ENCODE assay signal across 15 cellular contexts in genomic region chr22:30279389-30279788, GRCh38. TPM values are rescaled to one million over a fixed set of nuclear protein-coding genes. Genes with fewer than 3 reads are reported as not detected.
DNase-seq lines count a peak whose midpoint lies in the region; ATAC-seq, FAIRE-seq and TF ChIP-seq lines count a peak whose summit lies in the region.
"Had no signal": no experiment of that assay in that cellular context is flagged by ENCODE, and none has a peak within 500 bp of the region (broad histone marks: within the 10 kb centered on the region; RNA-seq: fewer than 3 reads in every experiment).

No MANE protein-coding gene starts in this region.

- ATAC-seq in left cardiac atrium (peak; percentile 43 to 64), HG03025 (IDR thresholded peaks at IDR 0.05; ENCODE audit: low FRiP score, unreplicated experiment) (no peak)
- no peak for ATAC-seq in naive thymus-derived CD8-positive, alpha-beta T cell
- ATAC-seq: activated CD8-positive, alpha-beta memory T cell treated with anti-CD3 and anti-CD28 coated beads, Interleukin-2, amount 10 ng/mL, durations not matched to agents 7 days and 5 days; activated naive CD8-positive, alpha-beta T cell treated with anti-CD3 and anti-CD28 coated beads, Interleukin-2, amount 50 U/mL, for 24 hours had no signal

- intact Hi-C loops in left cardiac atrium (cut with DNase I), result no loop called here

- no peaks in the 10 kb centered on the region for H3K9me3 Mint-ChIP-seq in T-helper 2 cell treated with Interferon-gamma antibody and Interleukin-4, amounts not matched to agents 5 μg/mL and 100 μg/mL, for 36 hours
- no peaks in the 10 kb centered on the region for H3K9me3 Mint-ChIP-seq in naive thymus-derived CD8-positive, alpha-beta T cell
- H3K9me3 Mint-ChIP-seq: activated naive CD8-positive, alpha-beta T cell treated with anti-CD3 and anti-CD28 coated beads, Interleukin-2, amount 50 U/mL, for 24 hours; immature natural killer cell had no signal

- H3K27me3 ChIP-seq in skeletal muscle satellite cell (ENCODE audit: control insufficient read depth, insufficient read depth, low read length), result no peaks in the 10 kb centered on the region

- no peak for TF ChIP-seq POLR2A in GM12892 (IDR thresholded peaks at IDR 0.05; ENCODE audit: low read depth, low read length)

- peak overlapping the region; percentile 36 for H3K4me3 ChIP-seq in skeletal muscle satellite cell (ENCODE audit: low read length)
- H3K4me3 ChIP-seq: PC-9, skin epidermis had no signal

- peak overlapping the region; percentile 49 for H3K27ac Mint-ChIP-seq in T-helper 2 cell treated with Interferon-gamma antibody and Interleukin-4, amounts not matched to agents 5 μg/mL and 100 μg/mL, for 36 hours
- peak overlapping the region in 1 of 10 donors; percentile 10 for H3K27ac Mint-ChIP-seq in naive thymus-derived CD8-positive, alpha-beta T cell
- H3K27ac Mint-ChIP-seq: activated CD8-positive, alpha-beta memory T cell treated with anti-CD3 and anti-CD28 coated beads, Interleukin-2, amount 10 ng/mL, durations not matched to agents 7 days and 5 days; activated naive CD8-positive, alpha-beta T cell treated with anti-CD3 and anti-CD28 coated beads, Interleukin-2, amount 50 U/mL, for 24 hours; immature natural killer cell had no signal

- peak overlapping the region; percentile 34 for H3K4me3 Mint-ChIP-seq in T-helper 2 cell treated with Interferon-gamma antibody and Interleukin-4, amounts not matched to agents 5 μg/mL and 100 μg/mL, for 36 hours
- H3K4me3 Mint-ChIP-seq in naive thymus-derived CD8-positive, alpha-beta T cell, result peak overlapping the region in 1 of 10 donors; percentile 36
- H3K4me3 Mint-ChIP-seq: activated CD8-positive, alpha-beta memory T cell treated with anti-CD3 and anti-CD28 coated beads, Interleukin-2, amount 10 ng/mL, durations not matched to agents 7 days and 5 days; activated naive CD8-positive, alpha-beta T cell treated with anti-CD3 and anti-CD28 coated beads, Interleukin-2, amount 50 U/mL, for 24 hours; immature natural killer cell had no signal

- POLR2A ChIA-PET in naive thymus-derived CD8-positive, alpha-beta T cell (lab: Charles Lee), result no interaction called here

- peaks cover 40% of the 10 kb centered on the region for H3K4me1 ChIP-seq in skeletal muscle satellite cell (ENCODE audit: control insufficient read depth, insufficient read depth, low read length)

- peaks cover 57% of the 10 kb centered on the region for H3K4me1 Mint-ChIP-seq in T-helper 2 cell treated with Interferon-gamma antibody and Interleukin-4, amounts not matched to agents 5 μg/mL and 100 μg/mL, for 36 hours (ENCODE audit: low read depth)
- H3K4me1 Mint-ChIP-seq in naive thymus-derived CD8-positive, alpha-beta T cell, result peaks cover 24 to 55% (median 50%) of the 10 kb centered on the region in 4 donors

- peaks cover 42% of the 10 kb centered on the region for H3K36me3 Mint-ChIP-seq in T-helper 2 cell treated with Interferon-gamma antibody and Interleukin-4, amounts not matched to agents 5 μg/mL and 100 μg/mL, for 36 hours (ENCODE audit: low read depth)
- H3K36me3 Mint-ChIP-seq in naive thymus-derived CD8-positive, alpha-beta T cell, result peaks cover 0 to 3% (median 0%) of the 10 kb centered on the region in 3 donors
- H3K36me3 Mint-ChIP-seq: immature natural killer cell had no signal

- no peak for FAIRE-seq in GM12892 (lab: Jason Lieb, UNC)

- no peaks in the 10 kb centered on the region for H3K36me3 ChIP-seq in skeletal muscle satellite cell (ENCODE audit: insufficient read depth, low read length)

- peak overlapping the region; percentile 3 for H3K9ac ChIP-seq in skeletal muscle satellite cell (ENCODE audit: low read depth, low read length)

- peak overlapping the region; percentile 66 for H3K4me2 ChIP-seq in skeletal muscle satellite cell (ENCODE audit: low read length)
- H3K4me2 ChIP-seq: PC-9 had no signal

- H3K27me3 Mint-ChIP-seq in T-helper 2 cell treated with Interferon-gamma antibody and Interleukin-4, amounts not matched to agents 5 μg/mL and 100 μg/mL, for 36 hours (ENCODE audit: low read depth), result no peaks in the 10 kb centered on the region
- peaks cover 0 to 2% (median 0%) of the 10 kb centered on the region in 5 donors for H3K27me3 Mint-ChIP-seq in naive thymus-derived CD8-positive, alpha-beta T cell
- H3K27me3 Mint-ChIP-seq: activated CD8-positive, alpha-beta memory T cell treated with anti-CD3 and anti-CD28 coated beads, Interleukin-2, amount 10 ng/mL, durations not matched to agents 7 days and 5 days; activated naive CD8-positive, alpha-beta T cell treated with anti-CD3 and anti-CD28 coated beads, Interleukin-2, amount 50 U/mL, for 24 hours had no signal

- H3K9me3 ChIP-seq in skeletal muscle satellite cell (replicated peaks; ENCODE audit: low read length), result no peaks in the 10 kb centered on the region

- DNase-seq in T-helper 2 cell treated with Interferon-gamma antibody and Interleukin-4, amounts not matched to agents 5 μg/mL and 100 μg/mL, for 36 hours (ENCODE audit: low spot score), result no peak
- DNase-seq in T-helper 2 cell (no peak), NOMO-1 treated with dmso at 0.1 percent for 144 hours (lab: John Stamatoyannopoulos, UW; ENCODE audit: unreplicated experiment) (peak; percentile 55), left cardiac atrium (peak; percentile 57), GM12892 (ENCODE audit: insufficient read length) (no peak)
- no peak for DNase-seq in naive thymus-derived CD8-positive, alpha-beta T cell
- DNase-seq: 8988T; activated CD8-positive, alpha-beta memory T cell treated with anti-CD3 and anti-CD28 coated beads, Interleukin-2, amount 10 ng/mL, durations not matched to agents 7 days and 5 days; activated naive CD8-positive, alpha-beta T cell treated with anti-CD3 and anti-CD28 coated beads, Interleukin-2, amount 50 U/mL, for 24 hours; immature natural killer cell; PC-9; T1000 had no signal

RNA-seq across cellular contexts. Expression of gene CASTOR1, which starts 9.9 kb away (rescaled TPM):
- total RNA-seq in left cardiac atrium, result 1 to 10 TPM; 7.4 to 9.4 TPM
- total RNA-seq in skeletal muscle satellite cell (2012; rRNA removed), result 2.0 and 5.7 TPM in 2 replicates
- polyA plus RNA-seq in GM12892 (2012; ENCODE audit: missing spikeins), result 4.7 TPM
- 10 to 100 TPM; 18.0 to 20.4 TPM for total RNA-seq in naive thymus-derived CD8-positive, alpha-beta T cell
- 10 to 100 TPM; 16.9 to 33.5 (median 20.8) TPM for polyA plus RNA-seq in naive thymus-derived CD8-positive, alpha-beta T cell

RNA-seq across cellular contexts. Expression of gene OSM, which starts 12.7 kb away (rescaled TPM):
- 1 to 10 TPM in 1 of 2 donors, under 1 TPM in 1; 0.56 to 1.4 TPM for total RNA-seq in left cardiac atrium
- not detected in 2 replicates for total RNA-seq in skeletal muscle satellite cell (2012; rRNA removed)
- not detected for polyA plus RNA-seq in GM12892 (2012; ENCODE audit: missing spikeins)
- total RNA-seq in naive thymus-derived CD8-positive, alpha-beta T cell, result 1 to 10 TPM in 1 of 2 experiments, under 1 TPM in 1; 0.81 to 1.1 TPM
- polyA plus RNA-seq in naive thymus-derived CD8-positive, alpha-beta T cell, result 10 to 100 TPM in 1 of 3 donors, 1 to 10 TPM in 2; 4.4 to 11.6 (median 4.4) TPM
- total RNA-seq: PC-9 had no signal

RNA-seq across cellular contexts. Expression of gene LIF, which starts 32.8 kb away (rescaled TPM):
- 1 to 10 TPM in 1 of 2 donors, under 1 TPM in 1; 0.94 to 7.0 TPM for total RNA-seq in left cardiac atrium
- 13.2 and 25.1 TPM in 2 replicates for total RNA-seq in skeletal muscle satellite cell (2012; rRNA removed)
- 1.2 TPM for polyA plus RNA-seq in GM12892 (2012; ENCODE audit: missing spikeins)
- total RNA-seq in naive thymus-derived CD8-positive, alpha-beta T cell, result not detected
- not detected for polyA plus RNA-seq in naive thymus-derived CD8-positive, alpha-beta T cell

RNA-seq across cellular contexts. Expression of gene TBC1D10A, which starts 47.4 kb away (rescaled TPM):
- 10 to 100 TPM; 11.9 to 12.3 TPM for total RNA-seq in left cardiac atrium
- 18.0 and 23.4 TPM in 2 replicates for total RNA-seq in skeletal muscle satellite cell (2012; rRNA removed)
- polyA plus RNA-seq in GM12892 (2012; ENCODE audit: missing spikeins), result 11.7 TPM
- 10 to 100 TPM; 66.7 to 67.7 TPM for total RNA-seq in naive thymus-derived CD8-positive, alpha-beta T cell
- polyA plus RNA-seq in naive thymus-derived CD8-positive, alpha-beta T cell, result 10 to 100 TPM; 56.7 to 83.4 (median 62.0) TPM

Comparison
In these comparisons a context has a peak if more than half of its experiments do, and no peak if none do; other contexts are left out.
1. DNase-seq: peak in NOMO-1 treated with dmso at 0.1 percent for 144 hours (single experiment) and left cardiac atrium (single experiment); none in T-helper 2 cell treated with Interferon-gamma antibody and Interleukin-4, amounts not matched to agents 5 μg/mL and 100 μg/mL, for 36 hours (single experiment), T-helper 2 cell (0 of 5), GM12892 (single experiment) and naive thymus-derived CD8-positive, alpha-beta T cell (0 of 10).
2. ATAC-seq: peak in left cardiac atrium (2 of 2); none in HG03025 (single experiment) and naive thymus-derived CD8-positive, alpha-beta T cell (0 of 2).